In genomic region chr2:195458936-195459335, GRCh38 we compare ENCODE assay signal across 4 cellular contexts.
TF ChIP-seq lines count a peak whose summit lies in the region.

No MANE protein-coding gene starts in this region.

TF ChIP-seq in SK-N-SH, 30 proteins besides CTCF, POLR2A, EP300 and RAD21:
- no peak for TF ChIP-seq NRF1 (IDR thresholded peaks at IDR 0.05; ENCODE audit: low read depth, low read length)
- no peak for TF ChIP-seq MEF2A (IDR thresholded peaks at IDR 0.05; ENCODE audit: borderline replicate concordance, low read depth)
- TF ChIP-seq FOXJ3 (CRISPR knock-in tag; IDR thresholded peaks at IDR 0.05) = no peak
- TF ChIP-seq GATA2 (CRISPR knock-in tag; IDR thresholded peaks at IDR 0.05) = no peak
- no peak for TF ChIP-seq MAX (IDR thresholded peaks at IDR 0.05; ENCODE audit: low read depth)
- TF ChIP-seq JUND (IDR thresholded peaks at IDR 0.05) = no peak

TF ChIP-seq in SK-N-SH treated with all-trans-retinoic acid at 6 μM for 48 hours, 23 proteins besides CTCF, POLR2A, EP300 and RAD21:
- TF ChIP-seq ISL1 (CRISPR knock-in tag; IDR thresholded peaks at IDR 0.05) = no peak
- no peak for TF ChIP-seq CSRNP3 (CRISPR knock-in tag; IDR thresholded peaks at IDR 0.05)
- no peak for TF ChIP-seq CREB5 (CRISPR knock-in tag; IDR thresholded peaks at IDR 0.05; ENCODE audit: low read depth)
- no peak for TF ChIP-seq ZNF565 (CRISPR knock-in tag; conservative IDR thresholded peaks at IDR 0.05; ENCODE audit: low read depth)

TF ChIP-seq in IMR-90, 13 proteins besides CTCF, POLR2A, EP300 and RAD21:
- TF ChIP-seq BHLHE40 (IDR thresholded peaks at IDR 0.05; ENCODE audit: low read depth, low read length) (no peak), CHD1 (IDR thresholded peaks at IDR 0.05; ENCODE audit: low read depth, low read length) (no peak), SMC3 (IDR thresholded peaks at IDR 0.05; ENCODE audit: low read depth, low read length) (no peak), RFX5 (IDR thresholded peaks at IDR 0.05; ENCODE audit: low read depth, low read length) (no peak), CEBPB (IDR thresholded peaks at IDR 0.05; ENCODE audit: low read depth, low read length) (no peak), USF2 (IDR thresholded peaks at IDR 0.05; ENCODE audit: low read depth, low read length) (no peak), RCOR1 (IDR thresholded peaks at IDR 0.05; ENCODE audit: insufficient replicate concordance, low read length) (no peak)

TF ChIP-seq in GM12878, 131 proteins besides CTCF, POLR2A, EP300 and RAD21:
- TF ChIP-seq SRF (IDR thresholded peaks at IDR 0.05; ENCODE audit: low read depth in 2 of 2, low read length in 2 of 2) = no peak
- TF ChIP-seq LARP7 (IDR thresholded peaks at IDR 0.05) = no peak
- TF ChIP-seq TARDBP (IDR thresholded peaks at IDR 0.05; ENCODE audit: borderline replicate concordance) = no peak
- TF ChIP-seq PAX5 (IDR thresholded peaks at IDR 0.05; ENCODE audit: borderline replicate concordance, low read depth, low read length) = no peak
- TF ChIP-seq ZNF274 (IDR thresholded peaks at IDR 0.05; ENCODE audit: insufficient read depth, insufficient read length) = no peak
- no peak for TF ChIP-seq ZNF622 (IDR thresholded peaks at IDR 0.05)
- no peak for TF ChIP-seq ASH2L (IDR thresholded peaks at IDR 0.05; ENCODE audit: borderline replicate concordance, low read depth)
- no peak for TF ChIP-seq IRF3 (IDR thresholded peaks at IDR 0.05)
- no peak for TF ChIP-seq ZBTB4 (CRISPR knock-in tag; IDR thresholded peaks at IDR 0.05)
- TF ChIP-seq RB1 (IDR thresholded peaks at IDR 0.05; ENCODE audit: borderline replicate concordance) = no peak
- TF ChIP-seq DPF2 (IDR thresholded peaks at IDR 0.05) = no peak
- TF ChIP-seq TBL1XR1 (IDR thresholded peaks at IDR 0.05; ENCODE audit: low read depth, low read length) = no peak
- no peak for TF ChIP-seq POLR2AphosphoS2 (IDR thresholded peaks at IDR 0.05; ENCODE audit: low read depth, low read length)
- no peak for TF ChIP-seq MXI1 (IDR thresholded peaks at IDR 0.05; ENCODE audit: low read depth, low read length)
- no peak for TF ChIP-seq SMC3 (IDR thresholded peaks at IDR 0.05; ENCODE audit: borderline replicate concordance, low read length)
- no peak for TF ChIP-seq RBBP5 (conservative IDR thresholded peaks at IDR 0.05)
- no peak for TF ChIP-seq NFXL1 (IDR thresholded peaks at IDR 0.05; ENCODE audit: borderline replicate concordance)
TF ChIP-seq in GM12878: peak in this region for 0.
